Comparison of ENCODE assay signal across 1 cellular context in genomic region chr6:73695619-73696421, GRCh38.
TF ChIP-seq lines count a peak whose summit lies in the region.

CD109 (plus strand) TSS chr6:73696203; CDS start chr6:73696216, 13 bp downstream.

TF ChIP-seq in HepG2, 621 proteins besides CTCF, POLR2A, EP300 and RAD21 (continued from another document and continues in another):
- TF ChIP-seq ZNF552 (CRISPR knock-in tag; IDR thresholded peaks at IDR 0.05; ENCODE audit: borderline replicate concordance) (no peak), KDM2A (CRISPR knock-in tag; IDR thresholded peaks at IDR 0.05; ENCODE audit: borderline replicate concordance, low read depth) (peak; percentile 44; the same call in 1 of the 2 replicates), PLRG1 (conservative IDR thresholded peaks at IDR 0.05) (no peak), BRF2 (CRISPR knock-in tag; IDR thresholded peaks at IDR 0.05) (no peak), ZNF142 (CRISPR knock-in tag; IDR thresholded peaks at IDR 0.05) (no peak), ZNF577 (CRISPR knock-in tag; IDR thresholded peaks at IDR 0.05; ENCODE audit: borderline replicate concordance, low read depth) (no peak), SMARCC2 (IDR thresholded peaks at IDR 0.05) (no peak), CBX1 (IDR thresholded peaks at IDR 0.05; ENCODE audit: low read depth) (no peak), XRCC5 (optimal IDR thresholded peaks at IDR 0.05; ENCODE audit: low read length) (peak; percentile 60), ETV5 (CRISPR knock-in tag; IDR thresholded peaks at IDR 0.05; ENCODE audit: borderline replicate concordance) (no peak), ZNF296 (CRISPR knock-in tag; conservative IDR thresholded peaks at IDR 0.05) (no peak), SALL1 (CRISPR knock-in tag; IDR thresholded peaks at IDR 0.05) (0 out of 2 replicates have a peak, but pooled peaks have one; percentile 12), CEBPZ (IDR thresholded peaks at IDR 0.05; ENCODE audit: low read length) (no peak), KDM4B (CRISPR knock-in tag; IDR thresholded peaks at IDR 0.05) (no peak), SIX1 (CRISPR knock-in tag; IDR thresholded peaks at IDR 0.05; ENCODE audit: borderline replicate concordance) (no peak), ZBTB14 (CRISPR knock-in tag; IDR thresholded peaks at IDR 0.05) (peak; percentile 71; the same call in 1 of the 2 replicates), SP2 (CRISPR knock-in tag; IDR thresholded peaks at IDR 0.05) (no peak), ZNF891 (CRISPR knock-in tag; IDR thresholded peaks at IDR 0.05) (no peak), JUND (CRISPR knock-in tag; IDR thresholded peaks at IDR 0.05) (no peak), U2AF1 (optimal IDR thresholded peaks at IDR 0.05; ENCODE audit: low read depth, low read length) (no peak), CERS6 (CRISPR knock-in tag; IDR thresholded peaks at IDR 0.05) (no peak), ZNF609 (CRISPR knock-in tag; IDR thresholded peaks at IDR 0.05; ENCODE audit: borderline replicate concordance) (no peak), ZNF709 (CRISPR knock-in tag; IDR thresholded peaks at IDR 0.05) (no peak), HDAC6 (IDR thresholded peaks at IDR 0.05; ENCODE audit: low read depth, low read length) (no peak), STAT5B (CRISPR knock-in tag; IDR thresholded peaks at IDR 0.05) (no peak), ZNF569 (CRISPR knock-in tag; IDR thresholded peaks at IDR 0.05; ENCODE audit: borderline replicate concordance) (no peak), ZNF563 (CRISPR knock-in tag; IDR thresholded peaks at IDR 0.05) (0 out of 2 replicates have a peak, but pooled peaks have one; percentile 33), HDAC2 (CRISPR knock-in tag; IDR thresholded peaks at IDR 0.05) (peak; percentile 24; the same call in 1 of the 2 replicates), BCLAF1 (IDR thresholded peaks at IDR 0.05) (no peak), ZNF543 (CRISPR knock-in tag; IDR thresholded peaks at IDR 0.05) (peak; percentile 83; the same call in 1 of the 2 replicates), FOXA1 (IDR thresholded peaks at IDR 0.05) (no peak), FOXA1 (CRISPR knock-in tag; IDR thresholded peaks at IDR 0.05) (peak; percentile 81), ZFY (CRISPR knock-in tag; IDR thresholded peaks at IDR 0.05) (0 out of 2 replicates have a peak, but pooled peaks have one; percentile 14)
